ENCODE assay signal across 8 cellular contexts in genomic region chr3:93973160-93974126, GRCh38. TPM values are rescaled to one million over a fixed set of nuclear protein-coding genes. Genes with fewer than 3 reads are reported as not detected.
A peak's percentile ranks its signal among the peaks of the same experiment; 100 is the strongest.
DNase-seq lines count a peak whose midpoint lies in the region; TF ChIP-seq lines count a peak whose summit lies in the region.

Gene PROS1, minus strand, starts transcription at chr3:93973896. Its CDS starts 147 bp downstream, at chr3:93973749.

- H3K9me3 Mint-ChIP-seq in type B pancreatic cell: no peaks in the 10 kb centered on the region

- H3K27me3 ChIP-seq in SK-N-SH (ENCODE audit: insufficient read depth): no peaks in the 10 kb centered on the region
- H3K27me3 ChIP-seq in adrenal gland: no peaks in the 10 kb centered on the region
- no peaks in the 10 kb centered on the region for H3K27me3 ChIP-seq in cardiac muscle cell

- no peak; the same call in 1 of the 2 replicates for TF ChIP-seq CTCF in SK-N-SH (IDR thresholded peaks at IDR 0.05)
- TF ChIP-seq CTCF in adrenal gland (IDR thresholded peaks at IDR 0.05): no peak
- TF ChIP-seq CTCF in cardiac muscle cell (IDR thresholded peaks at IDR 0.05; ENCODE audit: low read depth, low read length): no peak
- TF ChIP-seq CTCF in type B pancreatic cell (conservative IDR thresholded peaks at IDR 0.05): no peak

- DNase-seq in EH (ENCODE audit: low read depth) (peak; percentile 79), H4 (ENCODE audit: low spot score) (peak; percentile 60), Kasumi-1 (lab: John Stamatoyannopoulos, UW) (peak; percentile 78 to 82), SK-N-SH (peak; percentile 86), adrenal gland (peak; percentile 74 to 91 (median 85)), cardiac muscle cell (ENCODE audit: low read depth in 1 of 2, low spot score in 1 of 2) (peak; percentile 88 to 96), occipital lobe (lab: John Stamatoyannopoulos, UW) (peak; percentile 57), type B pancreatic cell (ENCODE audit: extremely low spot score, unreplicated experiment) (peak; percentile 74)

- H3K9me3 ChIP-seq in SK-N-SH (no peaks in the 10 kb centered on the region), adrenal gland (replicated peaks in 1 of 3) (no peaks in the 10 kb centered on the region), cardiac muscle cell (ENCODE audit: low read depth) (no peaks in the 10 kb centered on the region)

- peaks cover 13% of the 10 kb centered on the region for H3K4me1 Mint-ChIP-seq in type B pancreatic cell (ENCODE audit: unreplicated experiment)

- POLR2A ChIA-PET in SK-N-SH (lab: Yijun Ruan, JAX): interaction anchor here (0.8 to 1.2 kb wide), 4 partner anchors 8 to 93 kb away, joined by 3 to 6 read pairs (median 3); partner anchors contain the start of genes DHFR2 and NSUN3

- H3K27ac Mint-ChIP-seq in type B pancreatic cell: peak within 1 kb of the TSS; percentile 83

- CTCF ChIA-PET in SK-N-SH (lab: Yijun Ruan, JAX): interaction anchor here (0.6 to 1.7 kb wide), 7 partner anchors 8 to 73 kb away, joined by 3 to 7 read pairs (median 3); no protein-coding TSS in a partner anchor

- 1% methylated on average over 31 of the region's 53 CpGs for WGBS in SK-N-SH (ENCODE audit: low lambda C conversion rate)
- WGBS in adrenal gland, 4 donors: 1 to 9% (median 3%) methylated on average over 5 to 53 of the region's 53 CpGs

- H3K4me3 ChIP-seq in SK-N-SH (ENCODE audit: low read depth in 2 of 2, low read length in 1 of 2) (peak within 1 kb of the TSS; percentile 71 to 75), adrenal gland (peak within 1 kb of the TSS in 2 of 4 donors; percentile 40 to 82), cardiac muscle cell (peak within 1 kb of the TSS; percentile 53)

- no peaks in the 10 kb centered on the region for H3K9me2 ChIP-seq in SK-N-SH

- peak within 1 kb of the TSS; percentile 60 for H3K9ac ChIP-seq in SK-N-SH

- peak within 1 kb of the TSS; percentile 97 for H2AFZ ChIP-seq in SK-N-SH (ENCODE audit: low read depth)

- intact Hi-C loops in adrenal gland (cut with DNase I): no loop called here

- TF ChIP-seq POLR2A in adrenal gland (IDR thresholded peaks at IDR 0.05): peak; percentile 43 to 49

- H3K36me3 Mint-ChIP-seq in type B pancreatic cell: no peaks in the 10 kb centered on the region

- TF ChIP-seq EP300 in SK-N-SH (IDR thresholded peaks at IDR 0.05; ENCODE audit: borderline replicate concordance in 1 of 2, low read depth in 1 of 2, low read length in 1 of 2): peak in 1 of 2 experiments; percentile 26; a peak in 1 of 4 replicates

- peaks cover 9% of the 10 kb centered on the region for H3F3A ChIP-seq in SK-N-SH (replicated peaks; ENCODE audit: insufficient read depth)

- H3K4me1 ChIP-seq in SK-N-SH (ENCODE audit: control insufficient read depth in 1 of 2, insufficient read depth in 2 of 2, low read depth in 1 of 2, low read length in 1 of 2): peaks cover 0 to 2% of the 10 kb centered on the region in 2 experiments; a peak in 1 of 4 replicates
- H3K4me1 ChIP-seq in adrenal gland (replicated peaks in 1 of 2): peaks cover 4 to 21% of the 10 kb centered on the region in 2 donors
- H3K4me1 ChIP-seq in cardiac muscle cell (ENCODE audit: low read depth): peaks cover 12% of the 10 kb centered on the region

- H3K79me2 ChIP-seq in SK-N-SH (ENCODE audit: insufficient read depth): no peaks in the 10 kb centered on the region

- peaks cover 14% of the 10 kb centered on the region for H3K27me3 Mint-ChIP-seq in type B pancreatic cell

- peak within 1 kb of the TSS; percentile 90 for H3K4me3 Mint-ChIP-seq in type B pancreatic cell

- peak; percentile 26 for TF ChIP-seq RAD21 in SK-N-SH (IDR thresholded peaks at IDR 0.05; ENCODE audit: low read length)

- H3K27ac ChIP-seq in SK-N-SH (ENCODE audit: low read depth in 2 of 2, low read length in 1 of 2): peak within 1 kb of the TSS; percentile 73 to 94
- H3K27ac ChIP-seq in adrenal gland: peak within 1 kb of the TSS; percentile 37 to 93 (median 70)
- peak within 1 kb of the TSS; percentile 86 for H3K27ac ChIP-seq in cardiac muscle cell

- peak within 1 kb of the TSS; percentile 79 for H3K4me2 ChIP-seq in SK-N-SH

- H4K20me1 ChIP-seq in SK-N-SH (ENCODE audit: insufficient read depth): no peaks in the 10 kb centered on the region

- no peaks in the 10 kb centered on the region for H3K36me3 ChIP-seq in SK-N-SH (replicated peaks in 1 of 2; ENCODE audit: control insufficient read depth in 1 of 2, insufficient read depth in 2 of 2, low read length in 1 of 2)
- no peaks in the 10 kb centered on the region for H3K36me3 ChIP-seq in adrenal gland (replicated peaks in 1 of 2)
- no peaks in the 10 kb centered on the region for H3K36me3 ChIP-seq in cardiac muscle cell

TF ChIP-seq in SK-N-SH, 30 proteins besides CTCF, POLR2A, EP300 and RAD21:
- TF ChIP-seq SMC3 (IDR thresholded peaks at IDR 0.05; ENCODE audit: low read depth, low read length) (peak; percentile 12; the same call in 1 of the 2 replicates), FOSL2 (IDR thresholded peaks at IDR 0.05; ENCODE audit: borderline replicate concordance, low read depth) (no peak), MAX (IDR thresholded peaks at IDR 0.05; ENCODE audit: low read depth) (0 out of 2 replicates have a peak, but pooled peaks have one; percentile 15), SIN3A (IDR thresholded peaks at IDR 0.05; ENCODE audit: borderline replicate concordance, low read depth, low read length) (0 out of 2 replicates have a peak, but pooled peaks have one; percentile 49), ELF1 (IDR thresholded peaks at IDR 0.05) (peak; percentile 53), CHD2 (IDR thresholded peaks at IDR 0.05; ENCODE audit: low read length, partially characterized antibody) (peak; percentile 77), TAF1 (IDR thresholded peaks at IDR 0.05; ENCODE audit: borderline replicate concordance, low read depth, low read length) (peak; percentile 74), MXI1 (IDR thresholded peaks at IDR 0.05; ENCODE audit: low read depth, low read length) (no peak; the same call in 1 of the 2 replicates)

RNA-seq across cellular contexts. Expression of gene PROS1, which starts in this region (rescaled TPM):
- 10.3 and 10.9 TPM in 2 replicates for total RNA-seq in H4 (2014; rRNA removed; shearing (Covaris generic))
- polyA plus RNA-seq in SK-N-SH (2012; rRNA removed): 9.1 and 15.0 TPM in 2 replicates
- 16.6 and 17.8 TPM in 2 replicates for polyA plus RNA-seq in SK-N-SH (2012; cell fraction: cytosol; rRNA removed)
- 4.6 and 9.2 TPM in 2 replicates for polyA plus RNA-seq in SK-N-SH (2012; cell fraction: nucleus; rRNA removed)
- total RNA-seq in adrenal gland: 10 to 100 TPM; 12.4 to 34.6 (median 22.2) TPM
- polyA plus RNA-seq in adrenal gland: 10 to 100 TPM in 1 of 3 donors, 1 to 10 TPM in 2; 6.6 to 19.1 (median 8.9) TPM
- total RNA-seq in cardiac muscle cell: 29.5 and 48.6 TPM in 2 replicates
- polyA plus RNA-seq in cardiac muscle cell: 32.6 and 40.4 TPM in 2 replicates
- total RNA-seq in occipital lobe: 14.2 TPM
- 1.0 and 7.8 TPM in 2 replicates for total RNA-seq in type B pancreatic cell (ENCODE audit: low replicate concordance)
